ENCODE assay signal across 28 cellular contexts in the genomic region with DNA sequence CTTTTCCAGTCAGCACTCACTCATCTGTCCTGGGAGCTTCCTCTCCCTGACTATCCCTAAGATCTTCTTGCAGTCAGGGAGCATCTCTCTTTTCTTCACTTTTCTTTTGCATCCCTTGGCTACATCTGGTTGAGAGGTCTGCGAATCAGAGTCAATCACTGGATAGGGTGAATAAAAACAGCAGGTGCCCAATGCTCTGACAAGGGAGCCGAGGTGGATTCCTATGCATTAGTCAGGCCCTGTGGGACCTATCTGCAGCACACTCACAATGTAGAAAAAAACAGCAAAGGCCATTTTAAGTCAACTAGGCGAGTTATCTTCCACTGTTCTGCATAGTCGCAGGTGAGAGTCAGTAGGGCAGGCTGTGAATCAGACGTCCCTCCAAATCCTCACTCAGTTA. TPM values are rescaled to one million over a fixed set of nuclear protein-coding genes. Genes with fewer than 3 reads are reported as not detected.
"Had no signal": no experiment of that assay in that cellular context is flagged by ENCODE, and none has a peak within 500 bp of the region (broad histone marks: within the 10 kb centered on the region; RNA-seq: fewer than 3 reads in every experiment).

No MANE protein-coding gene starts in this region.

- H3K9me3 Mint-ChIP-seq: memory B cell; neural crest cell; stimulated activated naive CD8-positive, alpha-beta T cell treated with anti-CD3 and anti-CD28 coated beads, Interleukin-15, Interleukin-2, amounts not matched to agents 100 ng/mL and 50 ng/mL, for 24 hours; type B pancreatic cell had no signal

- H3K27ac ChIP-seq: body of pancreas, coronary artery, gastroesophageal sphincter, left ventricle myocardium inferior, psoas muscle, testis had no signal

- H3K9me3 ChIP-seq: body of pancreas, gastroesophageal sphincter, heart left ventricle, left ventricle myocardium inferior, mucosa of descending colon, psoas muscle, testis had no signal

- H3K4me3 ChIP-seq: body of pancreas, coronary artery, gastroesophageal sphincter, heart left ventricle, left ventricle myocardium inferior, mucosa of descending colon, psoas muscle, skin epidermis, testis had no signal

- H3K27ac Mint-ChIP-seq: activated naive CD8-positive, alpha-beta T cell; memory B cell; naive B cell; stimulated activated naive CD8-positive, alpha-beta T cell treated with anti-CD3 and anti-CD28 coated beads, Interleukin-15, Interleukin-2, amounts not matched to agents 100 ng/mL and 50 ng/mL, for 24 hours; type B pancreatic cell had no signal

- H3K4me1 ChIP-seq: psoas muscle, testis had no signal

- H3K27me3 Mint-ChIP-seq: type B pancreatic cell had no signal

- DNase-seq: activated CD4-positive, alpha-beta T cell treated with anti-CD3 and anti-CD28 coated beads for 1 hour; activated CD4-positive, alpha-beta T cell treated with anti-CD3 and anti-CD28 coated beads, Interleukin-2, amount 50 U/mL, for 48 hours; activated gamma-delta T cell treated with Interleukin-2 at 50 U/mL for 16 hours; amniotic stem cell; body of pancreas; central memory CD4-positive, alpha-beta T cell; heart left ventricle; left ventricle myocardium inferior; mucosa of descending colon; naive B cell; psoas muscle; right cardiac atrium; stimulated activated CD4-positive, alpha-beta T cell treated with anti-CD3 and anti-CD28 coated beads, Interleukin-15, amount 100 ng/mL, for 24 hours; stimulated activated CD4-positive, alpha-beta T cell treated with anti-CD3 and anti-CD28 coated beads, Interleukin-2, amount 100 ng/mL, for 48 hours; T-helper 1 cell; T-helper 9 cell; testis had no signal

- H3K4me3 Mint-ChIP-seq: activated naive CD8-positive, alpha-beta T cell; memory B cell; naive B cell; neural crest cell; stimulated activated naive CD8-positive, alpha-beta T cell treated with anti-CD3 and anti-CD28 coated beads, Interleukin-15, Interleukin-2, amounts not matched to agents 100 ng/mL and 50 ng/mL, for 24 hours; type B pancreatic cell had no signal

- H3K27me3 ChIP-seq: body of pancreas, gastroesophageal sphincter, heart left ventricle, testis had no signal

- ATAC-seq: body of pancreas, gastroesophageal sphincter, heart left ventricle, mucosa of descending colon, psoas muscle, right cardiac atrium had no signal

- H3K4me1 Mint-ChIP-seq: memory B cell, naive B cell, neural crest cell had no signal

- H3K36me3 Mint-ChIP-seq: activated naive CD8-positive, alpha-beta T cell; memory B cell; naive B cell had no signal

RNA-seq across cellular contexts. Expression of a gene that starts 52.3 kb away (rescaled TPM):
- total RNA-seq: epithelial cell of proximal tubule, heart left ventricle, kidney epithelial cell, left ventricle myocardium inferior, mucosa of descending colon, neural crest cell, omental fat pad, psoas muscle, right cardiac atrium, testis had no signal
- polyA plus RNA-seq: heart left ventricle, psoas muscle, right cardiac atrium had no signal
